In the genomic region with DNA sequence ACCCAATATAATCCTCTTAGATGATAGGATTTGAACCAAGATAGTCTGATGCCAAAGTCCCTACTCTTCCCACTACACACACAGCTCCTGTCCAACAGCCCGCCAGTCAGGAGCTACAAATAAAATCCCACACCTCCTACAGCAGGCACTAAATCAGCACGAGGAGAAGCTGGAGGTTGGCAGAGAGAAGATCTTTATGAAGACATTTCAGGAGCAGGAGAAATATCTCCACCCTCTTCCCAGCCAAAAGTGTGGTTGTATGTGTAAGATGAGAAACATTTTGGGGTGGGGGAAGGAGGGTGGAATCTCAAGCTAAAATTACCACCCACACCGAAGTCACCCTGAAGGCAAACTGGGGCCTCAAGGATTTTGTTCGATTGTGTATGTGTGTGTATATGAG, we compare ENCODE assay signal across 16 cellular contexts.
"Had no signal": no experiment of that assay in that cellular context is flagged by ENCODE, and none has a peak within 500 bp of the region (broad histone marks: within the 10 kb centered on the region; RNA-seq: fewer than 3 reads in every experiment).

No MANE protein-coding gene starts in this region.

- H3K36me3 Mint-ChIP-seq: activated naive CD8-positive, alpha-beta T cell treated with anti-CD3 and anti-CD28 coated beads for 36 hours had no signal

- H3K4me3 Mint-ChIP-seq: activated naive CD8-positive, alpha-beta T cell treated with anti-CD3 and anti-CD28 coated beads for 36 hours; nephron progenitor cell; stimulated activated naive CD8-positive, alpha-beta T cell treated with anti-CD3 and anti-CD28 coated beads, Interleukin-15, Interleukin-2, amounts not matched to agents 100 ng/mL and 50 ng/mL, for 24 hours; T-helper 2 cell treated with Interferon-gamma antibody and Interleukin-4, amounts not matched to agents 5 μg/mL and 100 μg/mL, for 36 hours had no signal

- H3K9me3 ChIP-seq: esophagus squamous epithelium, ovary, thoracic aorta had no signal

- H3K36me3 ChIP-seq: cardiac muscle cell, ovary, thoracic aorta had no signal

- H3K27ac ChIP-seq: cardiac muscle cell, esophagus squamous epithelium, ovary, thoracic aorta had no signal

- H3K27me3 Mint-ChIP-seq: activated naive CD8-positive, alpha-beta T cell treated with anti-CD3 and anti-CD28 coated beads for 36 hours had no signal

- DNase-seq: activated CD4-positive, alpha-beta T cell treated with anti-CD3 and anti-CD28 coated beads, Interleukin-2, amount 50 U/mL, for 48 hours; activated CD4-positive, CD25-positive, alpha-beta regulatory T cell treated with anti-CD3 and anti-CD28 coated beads, Interleukin-2, amount 50 U/mL, for 72 hours; activated gamma-delta T cell; activated naive CD8-positive, alpha-beta T cell treated with anti-CD3 and anti-CD28 coated beads for 36 hours; aorta; esophagus squamous epithelium; foreskin fibroblast; nephron progenitor cell; ovary; stimulated activated CD4-positive, alpha-beta T cell treated with anti-CD3 and anti-CD28 coated beads, Interleukin-4, amount 100 ng/mL, for 1 hour; stimulated activated CD8-positive, alpha-beta memory T cell treated with anti-CD3 and anti-CD28 coated beads, Interleukin-4, amount 100 ng/mL, for 48 hours had no signal

- H3K4me3 ChIP-seq: cardiac muscle cell, esophagus squamous epithelium, ovary, thoracic aorta had no signal

- H3K27me3 ChIP-seq: cardiac muscle cell, esophagus squamous epithelium, ovary had no signal

- ATAC-seq: left lobe of liver had no signal

- H3K9me3 Mint-ChIP-seq: activated naive CD8-positive, alpha-beta T cell treated with anti-CD3 and anti-CD28 coated beads for 36 hours; nephron progenitor cell; stimulated activated naive CD8-positive, alpha-beta T cell treated with anti-CD3 and anti-CD28 coated beads, Interleukin-15, Interleukin-2, amounts not matched to agents 100 ng/mL and 50 ng/mL, for 24 hours; T-helper 2 cell treated with Interferon-gamma antibody and Interleukin-4, amounts not matched to agents 5 μg/mL and 100 μg/mL, for 36 hours had no signal

- H3K27ac Mint-ChIP-seq: activated naive CD8-positive, alpha-beta T cell treated with anti-CD3 and anti-CD28 coated beads for 36 hours; nephron progenitor cell; stimulated activated naive CD8-positive, alpha-beta T cell treated with anti-CD3 and anti-CD28 coated beads, Interleukin-15, Interleukin-2, amounts not matched to agents 100 ng/mL and 50 ng/mL, for 24 hours; T-helper 2 cell treated with Interferon-gamma antibody and Interleukin-4, amounts not matched to agents 5 μg/mL and 100 μg/mL, for 36 hours had no signal
